8 cellular contexts compared by ENCODE assay signal in the genomic region with DNA sequence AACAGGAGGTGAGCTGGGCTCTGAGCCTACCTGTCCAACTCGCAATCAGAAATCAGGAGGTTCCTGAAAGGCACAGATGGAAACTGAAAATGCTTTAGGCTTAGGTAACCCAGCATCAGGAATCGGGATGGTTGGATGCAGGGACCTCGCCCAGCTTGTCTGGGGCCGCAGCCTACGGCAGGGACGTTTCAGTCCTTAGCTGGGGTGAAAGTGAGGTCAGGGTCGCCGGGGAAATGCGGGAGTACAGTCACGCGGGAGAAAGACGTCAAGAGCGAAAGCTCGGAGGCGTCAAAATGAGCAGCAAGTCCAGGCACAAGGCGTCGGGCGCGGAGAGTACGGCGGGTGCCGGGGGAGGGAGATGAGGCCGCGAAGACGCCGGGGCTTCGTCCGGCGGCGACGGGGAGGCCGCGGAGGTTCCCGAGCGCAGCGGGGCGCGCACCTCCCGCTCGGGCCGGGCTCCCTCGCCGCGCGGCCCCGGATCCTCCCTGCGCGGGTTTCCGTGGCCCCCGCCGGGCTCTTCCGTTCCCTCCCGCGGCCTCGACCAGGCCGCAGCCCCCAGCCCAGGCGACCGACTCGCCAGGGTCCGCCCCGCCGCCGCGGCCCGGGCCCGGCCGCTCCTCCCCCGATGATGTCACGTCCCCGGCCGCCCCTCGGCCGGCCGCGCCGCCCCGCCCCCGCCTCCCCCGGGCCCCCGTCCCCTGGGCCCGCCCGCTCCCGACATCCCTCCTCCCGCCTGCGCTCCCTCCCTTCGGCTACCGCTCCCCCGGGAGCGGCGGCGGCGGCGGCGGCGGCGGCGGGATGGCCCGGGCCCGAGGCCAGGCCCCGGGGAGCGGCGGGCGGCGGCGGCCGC. TPM values are rescaled to one million over a fixed set of nuclear protein-coding genes. Genes with fewer than 3 reads are reported as not detected.
DNase-seq lines count a peak whose midpoint lies in the region; ATAC-seq, FAIRE-seq and TF ChIP-seq lines count a peak whose summit lies in the region.

A gene with protein sequence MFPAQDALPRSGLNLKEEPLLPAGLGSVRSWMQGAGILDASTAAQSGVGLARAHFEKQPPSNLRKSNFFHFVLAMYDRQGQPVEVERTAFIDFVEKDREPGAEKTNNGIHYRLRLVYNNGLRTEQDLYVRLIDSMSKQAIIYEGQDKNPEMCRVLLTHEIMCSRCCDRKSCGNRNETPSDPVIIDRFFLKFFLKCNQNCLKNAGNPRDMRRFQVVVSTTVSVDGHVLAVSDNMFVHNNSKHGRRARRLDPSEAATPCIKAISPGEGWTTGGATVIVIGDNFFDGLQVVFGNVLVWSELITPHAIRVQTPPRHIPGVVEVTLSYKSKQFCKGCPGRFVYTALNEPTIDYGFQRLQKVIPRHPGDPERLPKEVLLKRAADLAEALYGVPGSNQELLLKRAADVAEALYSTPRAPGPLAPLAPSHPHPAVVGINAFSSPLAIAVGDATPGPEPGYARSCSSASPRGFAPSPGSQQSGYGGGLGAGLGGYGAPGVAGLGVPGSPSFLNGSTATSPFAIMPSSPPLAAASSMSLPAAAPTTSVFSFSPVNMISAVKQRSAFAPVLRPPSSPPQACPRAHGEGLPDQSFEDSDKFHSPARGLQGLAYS (plus strand): TSS at position 745 of the 850 bp plus-strand sequence. CDS start 866 bp downstream, outside the sequence.

- H2AFZ ChIP-seq in keratinocyte (ENCODE audit: control insufficient read depth, low read length), result peak within 1 kb of the TSS; percentile 71

- no peaks in the 10 kb centered on the region for H3K9me1 ChIP-seq in keratinocyte (ENCODE audit: control insufficient read depth, extremely low read depth, insufficient read depth, low read length)

- H3K36me3 ChIP-seq in keratinocyte (ENCODE audit: control insufficient read depth in 2 of 2, extremely low read depth in 1 of 2, insufficient read depth in 2 of 2, low read length in 2 of 2), result no peaks in the 10 kb centered on the region

- no peak for ATAC-seq in GM19463 (IDR thresholded peaks at IDR 0.05; ENCODE audit: unreplicated experiment)

- peak within 1 kb of the TSS; percentile 66 for H3K4me2 ChIP-seq in keratinocyte (ENCODE audit: control insufficient read depth, extremely low read depth, insufficient read depth, low read depth, low read length)

- H4K20me1 ChIP-seq in keratinocyte (ENCODE audit: control insufficient read depth, extremely low read depth, insufficient read depth, low read length), result no peaks in the 10 kb centered on the region

- TF ChIP-seq CTCF in cardiac fibroblast (IDR thresholded peaks at IDR 0.05; ENCODE audit: low read depth, low read length) (no peak), keratinocyte (optimal IDR thresholded peaks at IDR 0.05 in 1 of 3, IDR thresholded peaks at IDR 0.05 in 1 of 3, conservative IDR thresholded peaks at IDR 0.05 in 1 of 3; ENCODE audit: extremely low read depth in 1 of 3, insufficient read depth in 2 of 3, low read length in 3 of 3) (no peak)

- no peaks in the 10 kb centered on the region for H3K4me1 ChIP-seq in keratinocyte (ENCODE audit: control insufficient read depth, extremely low read depth, insufficient read depth, low read length)

- H3K27ac ChIP-seq in keratinocyte (ENCODE audit: control insufficient read depth, insufficient read depth, low read length) (no peak within 1 kb of the TSS), skin epidermis (peak within 1 kb of the TSS in 8 of 21 experiments; percentile 54 to 83 (median 76))

- no peak within 1 kb of the TSS for H3K9ac ChIP-seq in keratinocyte (ENCODE audit: control insufficient read depth, extremely low read depth, insufficient read depth, low read length)

- no peaks in the 10 kb centered on the region for H3K9me3 ChIP-seq in keratinocyte (ENCODE audit: control insufficient read depth, low read depth, low read length)

- peak; percentile 43 for DNase-seq in stimulated activated CD4-positive, alpha-beta T cell treated with anti-CD3 and anti-CD28 coated beads, Interleukin-15, amount 100 ng/mL, for 24 hours
- no peak for DNase-seq in stimulated activated CD4-positive, alpha-beta T cell treated with anti-CD3 and anti-CD28 coated beads, Interleukin-2, amount 100 ng/mL, for 48 hours
- peak; percentile 52 for DNase-seq in SK-N-DZ (ENCODE audit: low spot score)
- DNase-seq in cardiac fibroblast (ENCODE audit: low read depth in 2 of 2), result peak; percentile 8 to 34
- no peak for DNase-seq in keratinocyte (ENCODE audit: low read depth, low spot score)
- DNase-seq in HCEC 1CT, result no peak

- dilution Hi-C loops in keratinocyte (cut with MboI; ENCODE audit: extremely low pct_ligation_motif_present, low sequenced_read_pairs), result no loop called here

- no peaks in the 10 kb centered on the region for H3K79me2 ChIP-seq in keratinocyte (ENCODE audit: control insufficient read depth, insufficient read depth, low read length)

- H3K4me3 ChIP-seq in cardiac fibroblast (replicated peaks in 1 of 2; ENCODE audit: low read depth in 2 of 2, low read length in 2 of 2) (peak within 1 kb of the TSS; percentile 18 to 25), keratinocyte (ENCODE audit: control insufficient read depth in 2 of 3, extremely low read depth in 1 of 3, insufficient read depth in 2 of 3, low read depth in 1 of 3, low read length in 3 of 3) (peak within 1 kb of the TSS in 2 of 3 experiments; percentile 40 to 59), skin epidermis (peak within 1 kb of the TSS; percentile 1 to 49 (median 32))

- H3K27me3 ChIP-seq in keratinocyte (ENCODE audit: control insufficient read depth, extremely low read depth, insufficient read depth, low read length), result peaks cover 68% of the 10 kb centered on the region

- FAIRE-seq in keratinocyte (lab: Jason Lieb, UNC), result no peak

RNA-seq across cellular contexts. Expression of the gene that starts here (rescaled TPM):
- polyA plus RNA-seq in SK-N-DZ (2014; cell fraction: cytosol; rRNA removed), result 18.6 and 24.6 TPM in 2 replicates
- 120 and 146 TPM in 2 replicates for polyA plus RNA-seq in SK-N-DZ (2014; cell fraction: nucleus; rRNA removed)
- 0.12 to 0.17 TPM in 2 of 3 replicates, not detected in the other for polyA plus RNA-seq in keratinocyte
- not detected for polyA plus RNA-seq in keratinocyte (2011; ENCODE audit: low read depth)
- not detected in 2 replicates for polyA plus RNA-seq in keratinocyte (2011; cell fraction: cytosol; rRNA removed)
- polyA plus RNA-seq in keratinocyte (2011; cell fraction: nucleus; rRNA removed), result 0.25 TPM in 1 of 2 replicates, not detected in the other
- polyA plus RNA-seq in keratinocyte (2012; ENCODE audit: low replicate concordance), result 0.10 TPM in 1 of 2 replicates, not detected in the other
- 0.89 TPM in 1 of 3 replicates, not detected in the others for polyA minus RNA-seq in keratinocyte
- polyA minus RNA-seq in keratinocyte (2011; cell fraction: cytosol; rRNA and poly(A)+ RNA removed), result not detected
- polyA minus RNA-seq in keratinocyte (2011; cell fraction: nucleus; rRNA and poly(A)+ RNA removed), result not detected in 2 replicates

Comparison
In these comparisons a context has a peak if more than half of its experiments do, and no peak if none do; other contexts are left out.
1. DNase-seq: peak in stimulated activated CD4-positive, alpha-beta T cell treated with anti-CD3 and anti-CD28 coated beads, Interleukin-15, amount 100 ng/mL, for 24 hours (single experiment), SK-N-DZ (single experiment) and cardiac fibroblast (2 of 2); none in stimulated activated CD4-positive, alpha-beta T cell treated with anti-CD3 and anti-CD28 coated beads, Interleukin-2, amount 100 ng/mL, for 48 hours (0 of 2), keratinocyte (single experiment) and HCEC 1CT (single experiment).
2. Peak in every context shown above with its lines, with median percentiles within 50 percentile points of each other: H3K4me3 ChIP-seq.